In the genomic region with DNA sequence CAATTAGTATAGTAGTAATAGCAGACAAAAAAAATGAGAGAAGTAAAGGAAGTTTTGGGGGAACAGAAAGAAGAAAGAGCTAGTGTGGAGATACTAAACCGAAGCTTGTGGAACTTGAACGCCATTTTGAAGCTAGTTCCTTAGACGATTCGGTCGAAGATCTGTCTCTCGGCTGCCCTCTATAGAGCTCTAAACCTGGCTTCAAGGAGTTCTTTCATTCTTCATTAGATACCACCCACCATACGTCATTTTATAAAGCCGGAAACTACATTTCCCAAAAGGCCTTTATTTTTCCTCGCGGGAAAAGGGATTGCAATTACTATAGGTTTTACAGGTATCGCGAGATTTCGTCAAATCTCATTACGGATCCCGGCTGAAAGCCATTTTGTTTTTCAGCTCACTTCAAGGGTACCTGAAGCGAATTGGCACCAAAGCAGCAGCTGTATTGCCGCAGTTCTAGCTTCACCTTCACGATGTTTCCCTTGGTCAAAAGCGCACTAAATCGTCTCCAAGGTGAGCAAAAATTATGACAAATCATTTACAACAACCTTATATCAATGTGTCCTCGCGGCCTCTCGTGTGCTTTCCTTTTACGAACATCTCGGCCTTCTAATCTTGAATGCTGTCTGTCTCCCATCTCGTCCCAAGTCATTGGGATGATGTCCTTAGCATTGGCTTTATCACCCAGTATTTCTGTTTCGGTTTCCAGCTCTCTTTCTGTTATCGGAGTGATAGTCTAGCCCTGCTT, we compare ENCODE assay signal across 2 cellular contexts.
TF ChIP-seq lines count a peak whose summit lies in the region.

Gene COX7B (plus strand): TSS at position 388 of the 748 bp plus-strand sequence. CDS start 86 bp downstream, at position 474.

TF ChIP-seq in HCT116, 20 proteins besides CTCF, POLR2A, EP300 and RAD21 (continued from another document):
- TF ChIP-seq POLR2AphosphoS5 (IDR thresholded peaks at IDR 0.05; ENCODE audit: low read depth, low read length) (peak; percentile 88), EGR1 (IDR thresholded peaks at IDR 0.05; ENCODE audit: low read depth) (0 out of 2 replicates have a peak, but pooled peaks have one; percentile 38), FOSL1 (IDR thresholded peaks at IDR 0.05; ENCODE audit: low read depth) (no peak), CBX3 (IDR thresholded peaks at IDR 0.05; ENCODE audit: low read depth) (peak; percentile 66; the same call in 1 of the 2 replicates), SIN3A (IDR thresholded peaks at IDR 0.05; ENCODE audit: low read depth) (peak; percentile 76), ATF3 (IDR thresholded peaks at IDR 0.05) (no peak), JUND (IDR thresholded peaks at IDR 0.05) (no peak), TCF7L2 (IDR thresholded peaks at IDR 0.05; ENCODE audit: borderline replicate concordance, extremely low read depth, insufficient read depth, insufficient read length) (no peak), ZNF274 (IDR thresholded peaks at IDR 0.05; ENCODE audit: low read depth, low read length) (no peak), CEBPB (IDR thresholded peaks at IDR 0.05; ENCODE audit: low read depth) (no peak), SP1 (IDR thresholded peaks at IDR 0.05; ENCODE audit: low read depth) (peak; percentile 71), EZH2 (IDR thresholded peaks at IDR 0.05) (no peak), ELF1 (IDR thresholded peaks at IDR 0.05; ENCODE audit: borderline replicate concordance, low read depth) (no peak), SRF (IDR thresholded peaks at IDR 0.05; ENCODE audit: low read depth) (0 out of 2 replicates have a peak, but pooled peaks have one; percentile 22), YY1 (IDR thresholded peaks at IDR 0.05; ENCODE audit: extremely low read depth, insufficient replicate concordance, low read depth, low read length) (peak; percentile 88)
- TF ChIP-seq, protein P1, sequence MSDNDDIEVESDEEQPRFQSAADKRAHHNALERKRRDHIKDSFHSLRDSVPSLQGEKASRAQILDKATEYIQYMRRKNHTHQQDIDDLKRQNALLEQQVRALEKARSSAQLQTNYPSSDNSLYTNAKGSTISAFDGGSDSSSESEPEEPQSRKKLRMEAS (IDR thresholded peaks at IDR 0.05), result no peak
- TF ChIP-seq, protein P2, sequence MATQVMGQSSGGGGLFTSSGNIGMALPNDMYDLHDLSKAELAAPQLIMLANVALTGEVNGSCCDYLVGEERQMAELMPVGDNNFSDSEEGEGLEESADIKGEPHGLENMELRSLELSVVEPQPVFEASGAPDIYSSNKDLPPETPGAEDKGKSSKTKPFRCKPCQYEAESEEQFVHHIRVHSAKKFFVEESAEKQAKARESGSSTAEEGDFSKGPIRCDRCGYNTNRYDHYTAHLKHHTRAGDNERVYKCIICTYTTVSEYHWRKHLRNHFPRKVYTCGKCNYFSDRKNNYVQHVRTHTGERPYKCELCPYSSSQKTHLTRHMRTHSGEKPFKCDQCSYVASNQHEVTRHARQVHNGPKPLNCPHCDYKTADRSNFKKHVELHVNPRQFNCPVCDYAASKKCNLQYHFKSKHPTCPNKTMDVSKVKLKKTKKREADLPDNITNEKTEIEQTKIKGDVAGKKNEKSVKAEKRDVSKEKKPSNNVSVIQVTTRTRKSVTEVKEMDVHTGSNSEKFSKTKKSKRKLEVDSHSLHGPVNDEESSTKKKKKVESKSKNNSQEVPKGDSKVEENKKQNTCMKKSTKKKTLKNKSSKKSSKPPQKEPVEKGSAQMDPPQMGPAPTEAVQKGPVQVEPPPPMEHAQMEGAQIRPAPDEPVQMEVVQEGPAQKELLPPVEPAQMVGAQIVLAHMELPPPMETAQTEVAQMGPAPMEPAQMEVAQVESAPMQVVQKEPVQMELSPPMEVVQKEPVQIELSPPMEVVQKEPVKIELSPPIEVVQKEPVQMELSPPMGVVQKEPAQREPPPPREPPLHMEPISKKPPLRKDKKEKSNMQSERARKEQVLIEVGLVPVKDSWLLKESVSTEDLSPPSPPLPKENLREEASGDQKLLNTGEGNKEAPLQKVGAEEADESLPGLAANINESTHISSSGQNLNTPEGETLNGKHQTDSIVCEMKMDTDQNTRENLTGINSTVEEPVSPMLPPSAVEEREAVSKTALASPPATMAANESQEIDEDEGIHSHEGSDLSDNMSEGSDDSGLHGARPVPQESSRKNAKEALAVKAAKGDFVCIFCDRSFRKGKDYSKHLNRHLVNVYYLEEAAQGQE (IDR thresholded peaks at IDR 0.05; ENCODE audit: low read depth), result no peak
- TF ChIP-seq, protein P3, sequence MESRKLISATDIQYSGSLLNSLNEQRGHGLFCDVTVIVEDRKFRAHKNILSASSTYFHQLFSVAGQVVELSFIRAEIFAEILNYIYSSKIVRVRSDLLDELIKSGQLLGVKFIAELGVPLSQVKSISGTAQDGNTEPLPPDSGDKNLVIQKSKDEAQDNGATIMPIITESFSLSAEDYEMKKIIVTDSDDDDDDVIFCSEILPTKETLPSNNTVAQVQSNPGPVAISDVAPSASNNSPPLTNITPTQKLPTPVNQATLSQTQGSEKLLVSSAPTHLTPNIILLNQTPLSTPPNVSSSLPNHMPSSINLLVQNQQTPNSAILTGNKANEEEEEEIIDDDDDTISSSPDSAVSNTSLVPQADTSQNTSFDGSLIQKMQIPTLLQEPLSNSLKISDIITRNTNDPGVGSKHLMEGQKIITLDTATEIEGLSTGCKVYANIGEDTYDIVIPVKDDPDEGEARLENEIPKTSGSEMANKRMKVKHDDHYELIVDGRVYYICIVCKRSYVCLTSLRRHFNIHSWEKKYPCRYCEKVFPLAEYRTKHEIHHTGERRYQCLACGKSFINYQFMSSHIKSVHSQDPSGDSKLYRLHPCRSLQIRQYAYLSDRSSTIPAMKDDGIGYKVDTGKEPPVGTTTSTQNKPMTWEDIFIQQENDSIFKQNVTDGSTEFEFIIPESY (IDR thresholded peaks at IDR 0.05; ENCODE audit: extremely low read depth, insufficient replicate concordance, low read length), result peak; percentile 99

TF ChIP-seq in neural cell, 6 proteins besides CTCF, POLR2A, EP300 and RAD21 (continued from another document):
- TF ChIP-seq, protein P2 (IDR thresholded peaks at IDR 0.05; ENCODE audit: borderline replicate concordance), result peak; percentile 93
- TF ChIP-seq SMC3 (conservative IDR thresholded peaks at IDR 0.05; ENCODE audit: poor library complexity), result peak; percentile 21
- TF ChIP-seq EZH2 (IDR thresholded peaks at IDR 0.05; ENCODE audit: borderline replicate concordance, insufficient read depth, low read length, poor library complexity, severe bottlenecking), result no peak
- TF ChIP-seq POLR2AphosphoS5 (IDR thresholded peaks at IDR 0.05), result peak; percentile 93
